In the genomic region with DNA sequence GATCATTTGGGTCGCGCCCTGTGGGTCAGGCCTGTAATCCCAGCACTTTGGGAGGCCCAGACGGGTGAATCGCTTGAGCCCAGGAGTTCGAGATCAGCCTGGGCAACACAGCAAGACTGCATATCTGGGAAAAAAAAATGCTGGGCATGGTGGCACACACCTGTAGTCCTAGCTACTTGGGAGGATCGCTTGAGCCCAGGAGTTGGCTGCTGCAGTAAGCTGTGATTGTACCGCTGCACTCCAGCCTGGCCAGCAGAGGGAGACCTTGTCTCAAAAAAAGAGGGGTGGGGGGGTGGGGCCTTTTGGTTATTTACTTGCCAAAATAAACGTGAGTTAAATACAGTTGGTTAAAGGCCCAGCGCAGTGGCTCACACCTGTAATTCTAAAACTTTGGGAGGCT, we compare ENCODE assay signal across 9 cellular contexts. TPM values are rescaled to one million over a fixed set of nuclear protein-coding genes. Genes with fewer than 3 reads are reported as not detected.
DNase-seq lines count a peak whose midpoint lies in the region; ATAC-seq, FAIRE-seq and TF ChIP-seq lines count a peak whose summit lies in the region.
"Had no signal": no experiment of that assay in that cellular context is flagged by ENCODE, and none has a peak within 500 bp of the region (broad histone marks: within the 10 kb centered on the region; RNA-seq: fewer than 3 reads in every experiment).

No MANE protein-coding gene starts in this region.

- H3K27ac Mint-ChIP-seq in chondrocyte (ENCODE audit: unreplicated experiment) = no peak overlapping the region

- CTCF ChIA-PET in Panc1 (lab: Charles Lee) = interaction anchor here (0.6 to 0.7 kb wide), 2 partner anchors 17 to 162 kb away, joined by 3 to 5 read pairs; no protein-coding TSS in a partner anchor

- no TSS peak for BruUV-seq in Panc1 (replicated peaks; lab: Mats Ljungman, UMichigan)

- no peaks in the 10 kb centered on the region for H3K27me3 Mint-ChIP-seq in chondrocyte (ENCODE audit: low read depth)

- H3K36me3 Mint-ChIP-seq in chondrocyte (ENCODE audit: low read depth) = peaks cover 33% of the 10 kb centered on the region

- no peaks in the 10 kb centered on the region for H3K4me1 ChIP-seq in Panc1 (ENCODE audit: control insufficient read depth, insufficient read depth, low read length)
- H3K4me1 ChIP-seq: BLaER1 treated with 17β-estradiol and CSF1 and Interleukin-3, amounts not matched to agents 10 nM and 100 nM had no signal

- TF ChIP-seq CTCF in Panc1 (IDR thresholded peaks at IDR 0.05) (no peak), chondrocyte (IDR thresholded peaks at IDR 0.05) (peak; percentile 24)

- in situ Hi-C loops in Panc1 (cut with HindIII; ENCODE audit: low pct_unique_long_range_greater_than_20kb, low sequenced_read_pairs) = no loop called here

- POLR2A ChIA-PET in Panc1 (lab: Charles Lee) = interaction anchor here (0.7 kb wide), 1 partner anchor 15 kb away, joined by 4 read pairs; no protein-coding TSS in a partner anchor

- FAIRE-seq in frontal cortex (lab: Jason Lieb, UNC) = no peak

- ATAC-seq in Panc1 (peak; percentile 66), GM21717 (IDR thresholded peaks at IDR 0.05; ENCODE audit: unreplicated experiment) (no peak)

- peak; percentile 59 for DNase-seq in activated CD8-positive, alpha-beta memory T cell treated with anti-CD3 and anti-CD28 coated beads, Interleukin-2, amount 50 U/mL, for 48 hours
- DNase-seq in activated CD8-positive, alpha-beta memory T cell treated with anti-CD3 and anti-CD28 coated beads for 24 hours = no peak
- DNase-seq in Panc1 (ENCODE audit: low read depth, low spot score) (no peak), chondrocyte (ENCODE audit: low spot score) (no peak), NCI-H128 (lab: John Stamatoyannopoulos, UW; ENCODE audit: unreplicated experiment) (no peak), frontal cortex (ENCODE audit: low spot score in 2 of 2) (no peak)
- peak; percentile 53 for DNase-seq in stimulated activated CD8-positive, alpha-beta memory T cell treated with anti-CD3 and anti-CD28 coated beads, Interleukin-4, amount 100 ng/mL, for 48 hours

- H3K9me3 ChIP-seq in Panc1 (ENCODE audit: control insufficient read depth, insufficient read depth, low read depth, low read length) = peaks cover 14% of the 10 kb centered on the region

- no peak overlapping the region for H3K4me3 ChIP-seq in Panc1 (ENCODE audit: low read depth in 2 of 2, low read length in 2 of 2)
- H3K4me3 ChIP-seq: BLaER1 treated with 17β-estradiol and CSF1 and Interleukin-3, amounts not matched to agents 10 nM and 100 nM had no signal

- H3K4me1 Mint-ChIP-seq in chondrocyte (ENCODE audit: low read depth) = no peaks in the 10 kb centered on the region

- H3K9me3 Mint-ChIP-seq in chondrocyte (ENCODE audit: low read depth) = peaks cover 52% of the 10 kb centered on the region

- no peak overlapping the region for H3K27ac ChIP-seq in Panc1 (ENCODE audit: low read length)
- H3K27ac ChIP-seq: BLaER1 treated with 17β-estradiol and CSF1 and Interleukin-3, amounts not matched to agents 10 nM and 100 nM had no signal

- no peak overlapping the region for H3K4me3 Mint-ChIP-seq in chondrocyte (ENCODE audit: unreplicated experiment)

- intact Hi-C loops in Panc1 (cut with micrococcal nuclease; ENCODE audit: unreplicated experiment) = no loop called here

- H3K36me3 ChIP-seq in Panc1 (ENCODE audit: control insufficient read depth, insufficient read depth, low read length) = no peaks in the 10 kb centered on the region

- H3K27me3 ChIP-seq in Panc1 (ENCODE audit: control insufficient read depth, insufficient read depth, low read length) = no peaks in the 10 kb centered on the region
- H3K27me3 ChIP-seq: BLaER1 treated with 17β-estradiol and CSF1 and Interleukin-3, amounts not matched to agents 10 nM and 100 nM had no signal

RNA-seq across cellular contexts. Expression of gene ZNF544, which starts 9.8 kb away (rescaled TPM):
- total RNA-seq in Panc1 (2021; ENCODE audit: unreplicated experiment) (48.5 TPM), chondrocyte (16.2 to 24.7 TPM (median 17.4 TPM) in 3 replicates), frontal cortex (72.2 TPM)
- polyA plus RNA-seq in Panc1 (2012; ENCODE audit: insufficient read length) = 37.7 TPM

RNA-seq across cellular contexts. Expression of gene ZNF274, which starts 36.0 kb away (rescaled TPM):
- total RNA-seq in Panc1 (2021; ENCODE audit: unreplicated experiment) (13.7 TPM), chondrocyte (12.7 to 14.1 TPM (median 13.2 TPM) in 3 replicates), frontal cortex (23.2 TPM)
- polyA plus RNA-seq in Panc1 (2012; ENCODE audit: insufficient read length) = 5.8 TPM

RNA-seq across cellular contexts. Expression of gene ZNF8, which starts 59.9 kb away (rescaled TPM):
- total RNA-seq in Panc1 (2021; ENCODE audit: unreplicated experiment) = 12.6 TPM
- polyA plus RNA-seq in Panc1 (2012; ENCODE audit: insufficient read length) = 1.8 TPM
- total RNA-seq in chondrocyte = 7.9 to 9.2 TPM (median 8.1 TPM) in 3 replicates
- total RNA-seq in frontal cortex = 14.3 TPM

Comparison
In these comparisons a context has a peak if more than half of its experiments do, and no peak if none do; other contexts are left out.
1. DNase-seq: peak in activated CD8-positive, alpha-beta memory T cell treated with anti-CD3 and anti-CD28 coated beads, Interleukin-2, amount 50 U/mL, for 48 hours (single experiment) and stimulated activated CD8-positive, alpha-beta memory T cell treated with anti-CD3 and anti-CD28 coated beads, Interleukin-4, amount 100 ng/mL, for 48 hours (single experiment); none in activated CD8-positive, alpha-beta memory T cell treated with anti-CD3 and anti-CD28 coated beads for 24 hours (single experiment), Panc1 (single experiment), chondrocyte (single experiment), NCI-H128 (single experiment) and frontal cortex (0 of 2).